16 cellular contexts compared by ENCODE assay signal in genomic region chr11:117219455-117219854, GRCh38. TPM values are rescaled to one million over a fixed set of nuclear protein-coding genes. Genes with fewer than 3 reads are reported as not detected.
A peak's percentile ranks its signal among the peaks of the same experiment; 100 is the strongest.
DNase-seq lines count a peak whose midpoint lies in the region; ATAC-seq, FAIRE-seq and TF ChIP-seq lines count a peak whose summit lies in the region.
"Had no signal": no experiment of that assay in that cellular context is flagged by ENCODE, and none has a peak within 500 bp of the region (broad histone marks: within the 10 kb centered on the region; RNA-seq: fewer than 3 reads in every experiment).

No MANE protein-coding gene starts in this region.

- H3K4me2 ChIP-seq in IMR-90 (ENCODE audit: low read depth, low read length): no peak overlapping the region
- no peak overlapping the region for H3K4me2 ChIP-seq in GM12878 (ENCODE audit: control insufficient read depth, insufficient read depth)

- ATAC-seq in IMR-90 (ENCODE audit: low read depth) (no peak), GM12878 (no peak), HG03108 (IDR thresholded peaks at IDR 0.05; ENCODE audit: unreplicated experiment) (no peak)

- TF ChIP-seq POLR2A in IMR-90 (IDR thresholded peaks at IDR 0.05; ENCODE audit: low read depth, low read length) (no peak), GM12878 (IDR thresholded peaks at IDR 0.05; ENCODE audit: low read depth, low read length) (0 out of 2 replicates have a peak, but pooled peaks have one; percentile 8), GM12891 (IDR thresholded peaks at IDR 0.05; ENCODE audit: low read depth, low read length) (no peak)

- peaks cover 40% of the 10 kb centered on the region for H3K4me1 ChIP-seq in IMR-90 (ENCODE audit: control insufficient read depth, insufficient read depth, low read length)
- H3K4me1 ChIP-seq in GM12878 (ENCODE audit: control insufficient read depth, insufficient read depth, low read length): no peaks in the 10 kb centered on the region; the same call in 1 of the 2 replicates
- H3K4me1 ChIP-seq in mucosa of rectum (ENCODE audit: control insufficient read depth in 2 of 2, insufficient read depth in 2 of 2, low read length in 2 of 2): peaks cover 38 to 49% of the 10 kb centered on the region in 2 donors
- H3K4me1 ChIP-seq in skeletal muscle tissue (ENCODE audit: control insufficient read depth in 3 of 3, insufficient read depth in 3 of 3, low read length in 3 of 3): peaks cover 56 to 60% (median 58%) of the 10 kb centered on the region in 3 donors

- H3K36me3 Mint-ChIP-seq in activated CD4-positive, alpha-beta memory T cell treated with anti-CD3 and anti-CD28 coated beads for 36 hours: peaks cover 60% of the 10 kb centered on the region

- intact Hi-C loops in IMR-90 (cut with micrococcal nuclease): no loop called here
- intact Hi-C loops in GM12878 (cut with micrococcal nuclease; ENCODE audit: unreplicated experiment): no loop called here
- intact Hi-C loops in activated CD4-positive, alpha-beta memory T cell treated with anti-CD3 and anti-CD28 coated beads for 36 hours (cut with micrococcal nuclease): no loop called here

- dilution Hi-C loops in IMR-90 (cut with HindIII; ENCODE audit: low sequenced_read_pairs, unreplicated experiment): no loop called here

- BruUV-seq in IMR-90 (replicated peaks; lab: Mats Ljungman, UMichigan): no TSS peak
- BruUV-seq in GM12878 (replicated peaks; lab: Mats Ljungman, UMichigan): no TSS peak

- H3K9me3 ChIP-seq in IMR-90 (ENCODE audit: control insufficient read depth, insufficient read depth, low read length): no peaks in the 10 kb centered on the region
- no peaks in the 10 kb centered on the region for H3K9me3 ChIP-seq in GM12878 (replicated peaks; ENCODE audit: control insufficient read depth, insufficient read depth, low read length)
- H3K9me3 ChIP-seq in mucosa of rectum (ENCODE audit: control insufficient read depth in 2 of 2, low read length in 2 of 2): no peaks in the 10 kb centered on the region
- H3K9me3 ChIP-seq in skeletal muscle tissue (ENCODE audit: control insufficient read depth in 3 of 3, low read length in 3 of 3): no peaks in the 10 kb centered on the region
- H3K9me3 ChIP-seq: pancreas had no signal

- WGBS in IMR-90 (ENCODE audit: extremely low coverage in 2 of 2, insufficient read length in 1 of 2), 2 experiments: 99% methylated on average over 7 of the region's 8 CpGs; no CpG with 5 or more reads in 1 of the 2 experiments
- WGBS in GM12878 (ENCODE audit: insufficient coverage, insufficient replicate concordance, low lambda C conversion rate, missing lambda C conversion rate): 90% methylated on average over 8 of the region's 8 CpGs

- in situ Hi-C loops in IMR-90 (cut with MboI; ENCODE audit: low sequenced_read_pairs) (no loop called here), GM12878 (cut with MboI) (no loop called here)

- TF ChIP-seq RAD21 in IMR-90 (IDR thresholded peaks at IDR 0.05; ENCODE audit: low read length) (no peak), GM12878 (IDR thresholded peaks at IDR 0.05; ENCODE audit: insufficient read depth, low read depth, low read length) (no peak)

- H4K20me1 ChIP-seq in IMR-90 (ENCODE audit: insufficient read depth, low read length) (no peaks in the 10 kb centered on the region), GM12878 (ENCODE audit: control insufficient read depth, insufficient read depth) (no peaks in the 10 kb centered on the region)

- H3K9ac ChIP-seq in IMR-90 (ENCODE audit: low read depth, low read length) (no peak overlapping the region), GM12878 (ENCODE audit: control insufficient read depth, insufficient read depth, low read length) (no peak overlapping the region), mucosa of rectum (ENCODE audit: low read depth in 1 of 2, low read length in 2 of 2) (no peak overlapping the region), skeletal muscle tissue (ENCODE audit: low read depth in 1 of 3, low read length in 3 of 3) (no peak overlapping the region)

- CTCF ChIA-PET in IMR-90 (lab: Yijun Ruan, JAX) (no interaction called here), GM12878 (lab: Yijun Ruan, JAX) (interaction anchor here (1.0 to 17.3 kb wide), 3 partner anchors 9 to 473 kb away, joined by 3 to 422 read pairs (median 3); partner anchors contain the start of gene SIDT2)
- CTCF ChIA-PET in activated CD4-positive, alpha-beta memory T cell treated with anti-CD3 and anti-CD28 coated beads for 36 hours (lab: Charles Lee): no interaction called here

- no peak overlapping the region for H3K4me3 Mint-ChIP-seq in activated CD4-positive, alpha-beta memory T cell treated with anti-CD3 and anti-CD28 coated beads for 36 hours
- H3K4me3 Mint-ChIP-seq: activated CD4-positive, alpha-beta T cell treated with anti-CD3 and anti-CD28 coated beads, Interleukin-2, amount 10 ng/mL, durations not matched to agents 24 days and 14 days had no signal

- H2AFZ ChIP-seq in IMR-90 (replicated peaks; ENCODE audit: low read length, poor library complexity) (no peak overlapping the region), GM12878 (ENCODE audit: control insufficient read depth, low read depth, low read length) (no peak overlapping the region)

- peak overlapping the region; percentile 46; the same call in 1 of the 2 replicates for H3K14ac ChIP-seq in IMR-90 (replicated peaks; ENCODE audit: low read depth, low read length)

- peak overlapping the region; percentile 98; the same call in 1 of the 2 replicates for H3K23ac ChIP-seq in IMR-90 (ENCODE audit: low read depth, low read length)

- H3K4ac ChIP-seq in IMR-90 (ENCODE audit: low read depth, low read length): peak overlapping the region; percentile 99

- H2AK9ac ChIP-seq in IMR-90 (replicated peaks; ENCODE audit: low read depth, low read length, poor library complexity): peak overlapping the region; percentile 37

- H3K79me2 ChIP-seq in GM12878 (ENCODE audit: control insufficient read depth, insufficient read depth, low read length): no peaks in the 10 kb centered on the region

- H3K4me3 ChIP-seq in IMR-90 (ENCODE audit: insufficient read depth, low read depth, low read length) (no peak overlapping the region), GM12878 (no peak overlapping the region), mucosa of rectum (ENCODE audit: low read length in 2 of 2) (no peak overlapping the region), skeletal muscle tissue (ENCODE audit: low read length in 3 of 3) (no peak overlapping the region)
- H3K4me3 ChIP-seq: pancreas had no signal

- peak overlapping the region; percentile 99; the same call in 1 of the 2 replicates for H4K91ac ChIP-seq in IMR-90 (ENCODE audit: insufficient read depth, low read depth, low read length)

- H3K79me1 ChIP-seq in IMR-90 (ENCODE audit: low read depth in 1 of 2, low read length in 2 of 2): peaks cover 18 to 56% of the 10 kb centered on the region in 2 experiments; a peak in 3 of 4 replicates

- H2BK15ac ChIP-seq in IMR-90 (ENCODE audit: low read depth, low read length): peak overlapping the region; percentile 100; the same call in 2 of the 3 replicates

- no peak for DNase-seq in IMR-90
- DNase-seq in GM12878 (ENCODE audit: low read depth, low spot score): no peak
- DNase-seq in activated CD4-positive, alpha-beta memory T cell treated with anti-CD3 and anti-CD28 coated beads for 36 hours: no peak
- no peak for DNase-seq in activated CD4-positive, CD25-positive, alpha-beta regulatory T cell (lab: John Stamatoyannopoulos, UW)
- DNase-seq in GM12891 (ENCODE audit: insufficient read length, low spot score): no peak
- DNase-seq: activated CD4-positive, alpha-beta T cell treated with anti-CD3 and anti-CD28 coated beads, Interleukin-2, amount 10 ng/mL, durations not matched to agents 24 days and 14 days; AML-193; effector memory CD4-positive, alpha-beta T cell; foreskin fibroblast; mesendoderm; NCI-H226; SHP77 treated with DMSO at 0.1 percent for 48 hours had no signal

- peak overlapping the region; percentile 100 for H3K27ac ChIP-seq in IMR-90 (ENCODE audit: insufficient read depth, low read length)
- no peak overlapping the region for H3K27ac ChIP-seq in GM12878 (ENCODE audit: control insufficient read depth, insufficient read depth)
- H3K27ac ChIP-seq in mucosa of rectum (ENCODE audit: low read depth in 2 of 2, low read length in 2 of 2): peak overlapping the region; percentile 67 to 89
- H3K27ac ChIP-seq in skeletal muscle tissue (ENCODE audit: low read depth, low read length): peak overlapping the region; percentile 92
- H3K27ac ChIP-seq: pancreas had no signal

- peaks cover 6% of the 10 kb centered on the region for H3K4me1 Mint-ChIP-seq in activated CD4-positive, alpha-beta memory T cell treated with anti-CD3 and anti-CD28 coated beads for 36 hours (ENCODE audit: low read depth)

- no peaks in the 10 kb centered on the region for H3K9me3 Mint-ChIP-seq in activated CD4-positive, alpha-beta memory T cell treated with anti-CD3 and anti-CD28 coated beads for 36 hours
- H3K9me3 Mint-ChIP-seq: activated CD4-positive, alpha-beta T cell treated with anti-CD3 and anti-CD28 coated beads, Interleukin-2, amount 10 ng/mL, durations not matched to agents 24 days and 14 days had no signal

- peak overlapping the region; percentile 96; the same call in 1 of the 2 replicates for H2BK20ac ChIP-seq in IMR-90 (ENCODE audit: low read depth, low read length)

- H4K8ac ChIP-seq in IMR-90 (ENCODE audit: low read depth in 2 of 2, low read length in 2 of 2): peak overlapping the region in 1 of 2 experiments; percentile 99; a peak in 2 of 4 replicates

- TF ChIP-seq CTCF in IMR-90 (conservative IDR thresholded peaks at IDR 0.05; ENCODE audit: low read depth, low read length) (no peak), GM12878 (IDR thresholded peaks at IDR 0.05 in 2 of 3, conservative IDR thresholded peaks at IDR 0.05 in 1 of 3; ENCODE audit: control insufficient read depth in 2 of 3, extremely low read depth in 1 of 3, insufficient read depth in 1 of 3, low read depth in 3 of 3, low read length in 3 of 3) (no peak)

- H3K56ac ChIP-seq in IMR-90 (ENCODE audit: extremely low read depth, insufficient read depth, low read length): no peak overlapping the region

- TF ChIP-seq EP300 in GM12878 (IDR thresholded peaks at IDR 0.05; ENCODE audit: borderline replicate concordance in 1 of 2, control insufficient read depth in 1 of 2, low read depth in 2 of 2, low read length in 2 of 2): no peak

- SMC1A ChIA-PET in GM12878 (lab: Charles Lee; ENCODE audit: uncharacterized antibody, unreplicated experiment): interaction anchor here (0.8 to 3.2 kb wide), 2 partner anchors 8 to 40 kb away, joined by 3 to 15 read pairs; no protein-coding TSS in a partner anchor

- POLR2A ChIA-PET in IMR-90 (lab: Charles Lee; ENCODE audit: unreplicated experiment) (interaction anchor here (0.6 kb wide), 1 partner anchor 221 kb away, joined by 3 read pairs; no protein-coding TSS in a partner anchor), GM12878 (lab: Charles Lee) (interaction anchor here (1.0 kb wide), 1 partner anchor 41 kb away, joined by 3 read pairs; the partner anchor contains the start of gene SIDT2)
- POLR2A ChIA-PET in activated CD4-positive, alpha-beta memory T cell treated with anti-CD3 and anti-CD28 coated beads for 36 hours (lab: Charles Lee): interaction anchor here (0.6 kb wide), 1 partner anchor 9 kb away, joined by 3 read pairs; no protein-coding TSS in a partner anchor

- H4K5ac ChIP-seq in IMR-90 (ENCODE audit: low read depth, low read length): no peak overlapping the region

- H3K18ac ChIP-seq in IMR-90 (ENCODE audit: low read depth, low read length): no peak overlapping the region

- FAIRE-seq in GM12878 (lab: Jason Lieb, UNC): no peak
- FAIRE-seq in GM12891 (lab: Jason Lieb, UNC): no peak
- FAIRE-seq: pancreas had no signal

- H3K27ac Mint-ChIP-seq in activated CD4-positive, alpha-beta memory T cell treated with anti-CD3 and anti-CD28 coated beads for 36 hours: no peak overlapping the region
- H3K27ac Mint-ChIP-seq: activated CD4-positive, alpha-beta T cell treated with anti-CD3 and anti-CD28 coated beads, Interleukin-2, amount 10 ng/mL, durations not matched to agents 24 days and 14 days had no signal

- RAD21 ChIA-PET in GM12878 (lab: Charles Lee; ENCODE audit: unreplicated experiment): interaction anchor here (1.0 kb wide), 1 partner anchor 9 kb away, joined by 3 read pairs; no protein-coding TSS in a partner anchor

- H2BK120ac ChIP-seq in IMR-90 (ENCODE audit: low read depth, low read length): peak overlapping the region; percentile 97; the same call in 1 of the 2 replicates

- no peaks in the 10 kb centered on the region for H3K27me3 Mint-ChIP-seq in activated CD4-positive, alpha-beta memory T cell treated with anti-CD3 and anti-CD28 coated beads for 36 hours
- H3K27me3 Mint-ChIP-seq: activated CD4-positive, alpha-beta T cell treated with anti-CD3 and anti-CD28 coated beads, Interleukin-2, amount 10 ng/mL, durations not matched to agents 24 days and 14 days had no signal

- H2BK5ac ChIP-seq in IMR-90 (ENCODE audit: low read depth, low read length, poor library complexity, severe bottlenecking): peak overlapping the region; percentile 99

- H3K9me1 ChIP-seq in IMR-90 (ENCODE audit: insufficient read depth, low read length): peaks cover 28% of the 10 kb centered on the region

- H3K36me3 ChIP-seq in IMR-90 (ENCODE audit: control insufficient read depth, insufficient read depth, low read length): peaks cover 44% of the 10 kb centered on the region
- peaks cover 30 to 46% of the 10 kb centered on the region in 2 experiments for H3K36me3 ChIP-seq in GM12878 (ENCODE audit: control insufficient read depth in 2 of 2, insufficient read depth in 2 of 2, low read length in 1 of 2)
- H3K36me3 ChIP-seq in mucosa of rectum (ENCODE audit: control insufficient read depth in 2 of 2, insufficient read depth in 2 of 2, low read length in 2 of 2): peaks cover 58 to 77% of the 10 kb centered on the region in 2 donors
- peaks cover 53 to 60% (median 55%) of the 10 kb centered on the region in 3 donors for H3K36me3 ChIP-seq in skeletal muscle tissue (ENCODE audit: control insufficient read depth in 3 of 3, insufficient read depth in 3 of 3, low read length in 3 of 3)

- no peaks in the 10 kb centered on the region for H3K27me3 ChIP-seq in IMR-90 (ENCODE audit: control insufficient read depth, insufficient read depth, low read length)
- H3K27me3 ChIP-seq in GM12878 (replicated peaks in 1 of 2; ENCODE audit: control insufficient read depth in 2 of 2, insufficient read depth in 2 of 2, low read length in 1 of 2): no peaks in the 10 kb centered on the region
- no peaks in the 10 kb centered on the region for H3K27me3 ChIP-seq in mucosa of rectum (ENCODE audit: control insufficient read depth in 2 of 2, insufficient read depth in 2 of 2, low read length in 2 of 2)
- no peaks in the 10 kb centered on the region for H3K27me3 ChIP-seq in skeletal muscle tissue (ENCODE audit: control insufficient read depth in 3 of 3, insufficient read depth in 3 of 3, low read length in 3 of 3)
- H3K27me3 ChIP-seq: pancreas had no signal

- peak overlapping the region; percentile 86 for H2AK5ac ChIP-seq in IMR-90 (ENCODE audit: low read depth, low read length)

RNA-seq across cellular contexts. Expression of gene PCSK7, which starts 12.4 kb away (rescaled TPM):
- 35.8 and 36.7 TPM in 2 replicates for total RNA-seq in IMR-90 (2012; rRNA removed)
- polyA plus RNA-seq in IMR-90 (2012; rRNA removed): 48.4 and 54.3 TPM in 2 replicates
- polyA plus RNA-seq in IMR-90 (2012; cell fraction: cytosol; rRNA removed): 30.1 and 48.3 TPM in 2 replicates
- polyA plus RNA-seq in IMR-90 (2012; cell fraction: nucleus; rRNA removed; ENCODE audit: low replicate concordance): 117 and 148 TPM in 2 replicates
- total RNA-seq in GM12878 (2013; cell fraction: nucleolus; rRNA removed): 171 and 196 TPM in 2 replicates
- 55.7 and 59.3 TPM in 2 replicates for total RNA-seq in GM12878 (2014; rRNA removed)
- total RNA-seq in GM12878 (2014; rRNA removed; fragmentation: Illumina TruSeq; extraction: Trizol): 38.3 and 42.5 TPM in 2 replicates
- 69.8 and 81.5 TPM in 2 replicates for total RNA-seq in GM12878 (2021)
- polyA plus RNA-seq in GM12878 (2011; ENCODE audit: low read depth): 17.2 TPM
- polyA plus RNA-seq in GM12878 (2011; rRNA removed): 29.5 and 45.9 TPM in 2 replicates
- polyA plus RNA-seq in GM12878 (2011; cell fraction: cytosol; rRNA removed): 46.3 and 62.0 TPM in 2 replicates
- polyA plus RNA-seq in GM12878 (2011; cell fraction: nucleus; rRNA removed): 237 and 245 TPM in 2 replicates
- polyA plus RNA-seq in GM12878 (2012): 29.4 and 40.0 TPM in 2 replicates
- 42.5 and 61.2 TPM in 2 replicates for polyA plus RNA-seq in GM12878 (2014; fragmentation: Illumina TruSeq; extraction: Trizol)
- polyA plus RNA-seq in GM12878 (2014; fragmentation: Nextera tagmentation; extraction: Ambion mirVana): 1 to 10 TPM; 5.5 to 5.7 TPM
- 68.0 and 73.0 TPM in 2 replicates for polyA plus RNA-seq in GM12878 (2014; rRNA removed)
- 10 to 100 TPM; 51.4 to 51.8 TPM for polyA plus RNA-seq in GM12878 (2016; fragmentation: Nextera tagmentation; extraction: Ambion mirVana)
- polyA minus RNA-seq in GM12878 (2011; rRNA and poly(A)+ RNA removed): 40.2 and 61.4 TPM in 2 replicates
- polyA minus RNA-seq in GM12878 (2011; cell fraction: cytosol; rRNA and poly(A)+ RNA removed): 11.6 and 20.1 TPM in 2 replicates
- polyA minus RNA-seq in GM12878 (2011; cell fraction: nucleus; rRNA and poly(A)+ RNA removed): 34.6 and 60.9 TPM in 2 replicates
- total RNA-seq in skeletal muscle tissue: 16.2 TPM
- 100 to 1,000 TPM; 104 to 105 TPM for total RNA-seq in activated CD4-positive, alpha-beta memory T cell treated with anti-CD3 and anti-CD28 coated beads for 36 hours
- 30.6 TPM for polyA plus RNA-seq in GM12891 (2012; ENCODE audit: low read depth, missing spikeins)

RNA-seq across cellular contexts. Expression of gene RNF214, which starts 13.0 kb away (rescaled TPM):
- 7.5 and 7.9 TPM in 2 replicates for total RNA-seq in IMR-90 (2012; rRNA removed)
- 14.8 and 16.1 TPM in 2 replicates for polyA plus RNA-seq in IMR-90 (2012; rRNA removed)
- 5.5 and 11.0 TPM in 2 replicates for polyA plus RNA-seq in IMR-90 (2012; cell fraction: cytosol; rRNA removed)
- 18.9 and 25.0 TPM in 2 replicates for polyA plus RNA-seq in IMR-90 (2012; cell fraction: nucleus; rRNA removed; ENCODE audit: low replicate concordance)
- 37.6 and 40.7 TPM in 2 replicates for total RNA-seq in GM12878 (2013; cell fraction: nucleolus; rRNA removed)
- total RNA-seq in GM12878 (2014; rRNA removed): 6.0 and 7.0 TPM in 2 replicates
- 8.2 and 8.3 TPM in 2 replicates for total RNA-seq in GM12878 (2014; rRNA removed; fragmentation: Illumina TruSeq; extraction: Trizol)
- total RNA-seq in GM12878 (2021): 15.2 and 16.8 TPM in 2 replicates
- 7.2 TPM for polyA plus RNA-seq in GM12878 (2011; ENCODE audit: low read depth)
- 10.0 and 12.7 TPM in 2 replicates for polyA plus RNA-seq in GM12878 (2011; rRNA removed)
- 10.7 and 12.7 TPM in 2 replicates for polyA plus RNA-seq in GM12878 (2011; cell fraction: cytosol; rRNA removed)
- 41.4 and 45.4 TPM in 2 replicates for polyA plus RNA-seq in GM12878 (2011; cell fraction: nucleus; rRNA removed)
- polyA plus RNA-seq in GM12878 (2012): 6.9 and 11.4 TPM in 2 replicates
- 13.8 and 19.9 TPM in 2 replicates for polyA plus RNA-seq in GM12878 (2014; fragmentation: Illumina TruSeq; extraction: Trizol)
- 1 to 10 TPM; 4.8 to 6.2 TPM for polyA plus RNA-seq in GM12878 (2014; fragmentation: Nextera tagmentation; extraction: Ambion mirVana)
- 8.2 and 11.4 TPM in 2 replicates for polyA plus RNA-seq in GM12878 (2014; rRNA removed)
- polyA plus RNA-seq in GM12878 (2016; fragmentation: Nextera tagmentation; extraction: Ambion mirVana): 10 to 100 TPM; 12.8 to 15.3 TPM
- polyA minus RNA-seq in GM12878 (2011; rRNA and poly(A)+ RNA removed): 21.2 and 28.2 TPM in 2 replicates
- 6.9 and 7.5 TPM in 2 replicates for polyA minus RNA-seq in GM12878 (2011; cell fraction: cytosol; rRNA and poly(A)+ RNA removed)
- 14.5 and 22.1 TPM in 2 replicates for polyA minus RNA-seq in GM12878 (2011; cell fraction: nucleus; rRNA and poly(A)+ RNA removed)
- total RNA-seq in skeletal muscle tissue: 8.9 TPM
- total RNA-seq in activated CD4-positive, alpha-beta memory T cell treated with anti-CD3 and anti-CD28 coated beads for 36 hours: 10 to 100 TPM; 16.9 to 18.3 TPM
- 7.1 TPM for polyA plus RNA-seq in GM12891 (2012; ENCODE audit: low read depth, missing spikeins)

RNA-seq across cellular contexts. Expression of gene TAGLN, which starts 20.3 kb away (rescaled TPM):
- 1,558 and 2,558 TPM in 2 replicates for total RNA-seq in IMR-90 (2012; rRNA removed)
- 3,760 and 3,780 TPM in 2 replicates for polyA plus RNA-seq in IMR-90 (2012; rRNA removed)
- polyA plus RNA-seq in IMR-90 (2012; cell fraction: cytosol; rRNA removed): 3,517 and 4,395 TPM in 2 replicates
- polyA plus RNA-seq in IMR-90 (2012; cell fraction: nucleus; rRNA removed; ENCODE audit: low replicate concordance): 1,556 and 1,814 TPM in 2 replicates
- total RNA-seq in GM12878 (2013; cell fraction: nucleolus; rRNA removed): 17.4 and 21.3 TPM in 2 replicates
- 1.9 and 2.0 TPM in 2 replicates for total RNA-seq in GM12878 (2014; rRNA removed)
- 1.5 and 1.6 TPM in 2 replicates for total RNA-seq in GM12878 (2014; rRNA removed; fragmentation: Illumina TruSeq; extraction: Trizol)
- 3.9 and 4.6 TPM in 2 replicates for total RNA-seq in GM12878 (2021)
- polyA plus RNA-seq in GM12878 (2011; ENCODE audit: low read depth): 2.9 TPM
- polyA plus RNA-seq in GM12878 (2011; rRNA removed): 3.5 and 3.9 TPM in 2 replicates
- 1.2 and 1.9 TPM in 2 replicates for polyA plus RNA-seq in GM12878 (2011; cell fraction: cytosol; rRNA removed)
- 36.5 and 46.4 TPM in 2 replicates for polyA plus RNA-seq in GM12878 (2011; cell fraction: nucleus; rRNA removed)
- 4.4 and 6.2 TPM in 2 replicates for polyA plus RNA-seq in GM12878 (2012)
- polyA plus RNA-seq in GM12878 (2014; fragmentation: Illumina TruSeq; extraction: Trizol): 1.9 and 4.8 TPM in 2 replicates
- polyA plus RNA-seq in GM12878 (2014; fragmentation: Nextera tagmentation; extraction: Ambion mirVana): 1 to 10 TPM in 1 of 2 experiments, under 1 TPM in 1; 0.26 to 1.0 TPM
- 3.6 and 4.0 TPM in 2 replicates for polyA plus RNA-seq in GM12878 (2014; rRNA removed)
- 1 to 10 TPM in 1 of 2 experiments, under 1 TPM in 1; 0.68 to 1.2 TPM for polyA plus RNA-seq in GM12878 (2016; fragmentation: Nextera tagmentation; extraction: Ambion mirVana)
- polyA minus RNA-seq in GM12878 (2011; rRNA and poly(A)+ RNA removed): 1.3 and 1.5 TPM in 2 replicates
- 1.3 TPM in 1 of 2 replicates, not detected in the other for polyA minus RNA-seq in GM12878 (2011; cell fraction: cytosol; rRNA and poly(A)+ RNA removed)
- polyA minus RNA-seq in GM12878 (2011; cell fraction: nucleus; rRNA and poly(A)+ RNA removed): 3.6 and 4.8 TPM in 2 replicates
- total RNA-seq in skeletal muscle tissue: 103 TPM
- total RNA-seq in activated CD4-positive, alpha-beta memory T cell treated with anti-CD3 and anti-CD28 coated beads for 36 hours: 1 to 10 TPM; 3.1 to 4.0 TPM
- polyA plus RNA-seq in GM12891 (2012; ENCODE audit: low read depth, missing spikeins): 2.8 TPM

RNA-seq across cellular contexts. Expression of gene SIDT2, which starts 40.9 kb away (rescaled TPM):
- total RNA-seq in IMR-90 (2012; rRNA removed) (6.7 and 7.3 TPM in 2 replicates), GM12878 (2014; rRNA removed) (9.1 and 11.6 TPM in 2 replicates), GM12878 (2014; rRNA removed; fragmentation: Illumina TruSeq; extraction: Trizol) (8.4 and 9.0 TPM in 2 replicates), GM12878 (2021) (20.7 and 23.9 TPM in 2 replicates), skeletal muscle tissue (16.2 TPM)
- polyA plus RNA-seq in IMR-90 (2012; rRNA removed) (29.7 and 30.3 TPM in 2 replicates), GM12878 (2011; rRNA removed) (9.5 and 20.7 TPM in 2 replicates), GM12878 (2014; fragmentation: Illumina TruSeq; extraction: Trizol) (12.7 and 16.3 TPM in 2 replicates), GM12878 (2014; fragmentation: Nextera tagmentation; extraction: Ambion mirVana) (1 to 10 TPM; 4.9 to 5.7 TPM), GM12878 (2014; rRNA removed) (16.5 and 19.3 TPM in 2 replicates), GM12878 (2016; fragmentation: Nextera tagmentation; extraction: Ambion mirVana) (1 to 10 TPM; 5.4 to 6.8 TPM)
- polyA plus RNA-seq in IMR-90 (2012; cell fraction: cytosol; rRNA removed): 13.2 and 30.9 TPM in 2 replicates
- polyA plus RNA-seq in IMR-90 (2012; cell fraction: nucleus; rRNA removed; ENCODE audit: low replicate concordance): 68.9 and 117 TPM in 2 replicates
- total RNA-seq in GM12878 (2013; cell fraction: nucleolus; rRNA removed): 135 and 149 TPM in 2 replicates
- 13.0 TPM for polyA plus RNA-seq in GM12878 (2011; ENCODE audit: low read depth)
- polyA plus RNA-seq in GM12878 (2011; cell fraction: cytosol; rRNA removed): 17.4 and 19.1 TPM in 2 replicates
- 132 and 186 TPM in 2 replicates for polyA plus RNA-seq in GM12878 (2011; cell fraction: nucleus; rRNA removed)
- polyA plus RNA-seq in GM12878 (2012): 23.5 and 23.6 TPM in 2 replicates
- 30.9 and 35.5 TPM in 2 replicates for polyA minus RNA-seq in GM12878 (2011; rRNA and poly(A)+ RNA removed)
- 8.3 and 11.5 TPM in 2 replicates for polyA minus RNA-seq in GM12878 (2011; cell fraction: cytosol; rRNA and poly(A)+ RNA removed)
- 54.3 and 61.1 TPM in 2 replicates for polyA minus RNA-seq in GM12878 (2011; cell fraction: nucleus; rRNA and poly(A)+ RNA removed)
- total RNA-seq in activated CD4-positive, alpha-beta memory T cell treated with anti-CD3 and anti-CD28 coated beads for 36 hours: 10 to 100 TPM; 21.5 to 26.0 TPM
- polyA plus RNA-seq in GM12891 (2012; ENCODE audit: low read depth, missing spikeins): 11.1 TPM

Comparison
In these comparisons a context has a peak if more than half of its experiments do, and no peak if none do; other contexts are left out.
1. RNA of gene TAGLN, which starts 20.3 kb away (total RNA-seq): 1,558 to 2,558 TPM in IMR-90; 103 TPM in skeletal muscle tissue (single experiment), 3.1 to 4.0 TPM in activated CD4-positive, alpha-beta memory T cell treated with anti-CD3 and anti-CD28 coated beads for 36 hours and 1.5 to 21.3 TPM in GM12878; every median in the first group is over 10 times any median in the second.